8 cellular contexts compared by ENCODE assay signal in the genomic region with DNA sequence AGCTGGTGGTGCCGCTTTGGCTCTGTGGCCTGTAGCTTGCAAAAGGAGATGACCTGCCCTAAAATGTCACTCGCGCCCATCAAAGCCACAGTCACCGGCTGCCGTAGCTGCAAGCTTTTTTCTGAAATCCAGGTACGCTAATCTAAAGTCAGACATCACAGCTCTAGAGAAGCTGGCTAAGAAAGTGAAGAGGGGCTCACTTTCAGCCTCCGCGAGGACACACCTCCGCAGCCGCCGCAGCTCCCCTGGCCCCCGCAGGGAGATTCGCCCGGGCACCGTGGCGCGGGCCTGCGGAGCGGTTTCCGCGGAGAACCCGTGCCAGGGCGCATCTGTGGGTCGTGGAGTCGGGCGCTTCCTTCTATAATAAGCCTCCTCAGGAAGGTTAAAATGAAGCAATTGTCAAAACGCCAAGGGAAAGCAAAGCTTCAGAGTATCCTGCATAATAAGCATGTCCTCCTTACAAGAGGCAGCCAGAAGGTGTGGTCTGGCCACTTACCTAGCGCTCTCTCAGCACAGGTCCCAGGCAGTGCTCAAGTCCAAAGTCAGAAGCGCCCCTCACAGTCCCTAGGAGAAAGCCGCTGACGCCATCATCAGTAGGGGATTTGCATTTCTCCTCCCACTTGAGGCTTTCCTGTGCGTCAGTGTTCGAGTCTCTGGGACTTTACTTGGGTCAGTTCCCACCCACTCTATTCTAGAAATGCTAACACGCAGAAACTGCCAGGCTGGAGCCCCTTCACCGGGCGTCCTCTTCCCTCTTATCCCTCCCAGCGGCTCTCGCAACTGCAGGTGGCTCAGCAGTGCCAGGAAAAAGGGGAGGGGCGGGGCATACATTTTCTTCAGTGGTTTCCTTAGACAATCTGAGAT. TPM values are rescaled to one million over a fixed set of nuclear protein-coding genes. Genes with fewer than 3 reads are reported as not detected.
DNase-seq lines count a peak whose midpoint lies in the region; ATAC-seq and TF ChIP-seq lines count a peak whose summit lies in the region.

A gene with protein sequence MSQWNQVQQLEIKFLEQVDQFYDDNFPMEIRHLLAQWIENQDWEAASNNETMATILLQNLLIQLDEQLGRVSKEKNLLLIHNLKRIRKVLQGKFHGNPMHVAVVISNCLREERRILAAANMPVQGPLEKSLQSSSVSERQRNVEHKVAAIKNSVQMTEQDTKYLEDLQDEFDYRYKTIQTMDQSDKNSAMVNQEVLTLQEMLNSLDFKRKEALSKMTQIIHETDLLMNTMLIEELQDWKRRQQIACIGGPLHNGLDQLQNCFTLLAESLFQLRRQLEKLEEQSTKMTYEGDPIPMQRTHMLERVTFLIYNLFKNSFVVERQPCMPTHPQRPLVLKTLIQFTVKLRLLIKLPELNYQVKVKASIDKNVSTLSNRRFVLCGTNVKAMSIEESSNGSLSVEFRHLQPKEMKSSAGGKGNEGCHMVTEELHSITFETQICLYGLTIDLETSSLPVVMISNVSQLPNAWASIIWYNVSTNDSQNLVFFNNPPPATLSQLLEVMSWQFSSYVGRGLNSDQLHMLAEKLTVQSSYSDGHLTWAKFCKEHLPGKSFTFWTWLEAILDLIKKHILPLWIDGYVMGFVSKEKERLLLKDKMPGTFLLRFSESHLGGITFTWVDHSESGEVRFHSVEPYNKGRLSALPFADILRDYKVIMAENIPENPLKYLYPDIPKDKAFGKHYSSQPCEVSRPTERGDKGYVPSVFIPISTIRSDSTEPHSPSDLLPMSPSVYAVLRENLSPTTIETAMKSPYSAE (minus strand): TSS at position 544 of the 864 bp plus-strand sequence. CDS start 2,791 bp downstream, outside the sequence.

- H3K9me3 ChIP-seq in heart right ventricle = no peaks in the 10 kb centered on the region

- no peaks in the 10 kb centered on the region for H3K27me3 ChIP-seq in heart right ventricle

- peaks cover 0 to 24% (median 4%) of the 10 kb centered on the region in 9 donors for H3K4me1 ChIP-seq in heart right ventricle

- intact Hi-C loops in heart right ventricle (cut with DNase I) = loop anchor here in 4 of 10 donors (5.0 to 10.0 kb wide), 3 partner anchors 96 to 366 kb away; no protein-coding TSS in a partner anchor

- no peak for TF ChIP-seq CTCF in heart right ventricle (IDR thresholded peaks at IDR 0.05)

- ATAC-seq in HG03039 (IDR thresholded peaks at IDR 0.05; ENCODE audit: unreplicated experiment) (peak; percentile 93), heart right ventricle (peak in 7 of 8 donors; percentile 57 to 86 (median 80))

- WGBS in heart right ventricle, 2 donors = 5 to 6% methylated on average over 39 of the region's 39 CpGs

- DNase-seq in NCI-H146 (lab: John Stamatoyannopoulos, UW) (peak; percentile 5), NCI-H146 treated with DMSO at 0.1 percent for 48 hours (lab: John Stamatoyannopoulos, UW; ENCODE audit: unreplicated experiment) (no peak), RKO (ENCODE audit: low spot score) (peak; percentile 24), heart right ventricle (peak; percentile 19 to 29), retina (peak; percentile 70), NCI-H1694 (lab: John Stamatoyannopoulos, UW) (no peak)
- peak; percentile 74 for DNase-seq in activated gamma-delta T cell treated with anti-CD3 and anti-CD28 coated beads, Interleukin-2, amount 50 U/mL, for 16 hours (ENCODE audit: low read depth)

- H3K4me3 ChIP-seq in heart right ventricle = peak within 1 kb of the TSS; percentile 37 to 66 (median 53)

- H3K36me3 ChIP-seq in heart right ventricle = peaks cover 0 to 17% (median 0%) of the 10 kb centered on the region in 9 donors

- H3K27ac ChIP-seq in heart right ventricle = peak within 1 kb of the TSS in 4 of 10 donors; percentile 2 to 84 (median 59)

RNA-seq across cellular contexts. Expression of the gene that starts here (rescaled TPM):
- 1 to 10 TPM in 8 of 10 donors, under 1 TPM in 2; 0.52 to 9.4 (median 2.2) TPM for total RNA-seq in heart right ventricle
- 1 to 10 TPM in 1 of 2 donors, under 1 TPM in 1; 0.52 to 2.2 TPM for polyA plus RNA-seq in heart right ventricle

Comparison
In these comparisons a context has a peak if more than half of its experiments do, and no peak if none do; other contexts are left out.
1. DNase-seq: peak in NCI-H146 (single experiment), RKO (single experiment), activated gamma-delta T cell treated with anti-CD3 and anti-CD28 coated beads, Interleukin-2, amount 50 U/mL, for 16 hours (single experiment), heart right ventricle (2 of 2) and retina (single experiment); none in NCI-H146 treated with DMSO at 0.1 percent for 48 hours (single experiment) and NCI-H1694 (single experiment).